Comparison of ENCODE assay signal across 15 cellular contexts in genomic region chr15:74964794-74965193, GRCh38. TPM values are rescaled to one million over a fixed set of nuclear protein-coding genes. Genes with fewer than 3 reads are reported as not detected.
DNase-seq lines count a peak whose midpoint lies in the region; ATAC-seq, FAIRE-seq and TF ChIP-seq lines count a peak whose summit lies in the region.
"Had no signal": no experiment of that assay in that cellular context is flagged by ENCODE, and none has a peak within 500 bp of the region (broad histone marks: within the 10 kb centered on the region; RNA-seq: fewer than 3 reads in every experiment).

No MANE protein-coding gene starts in this region.

- no peak for TF ChIP-seq POLR2A in GM18505 (IDR thresholded peaks at IDR 0.05; ENCODE audit: borderline replicate concordance, extremely low read depth, insufficient read depth, insufficient read length)

- H3K36me3 ChIP-seq in osteoblast (ENCODE audit: insufficient read depth, low read length) (no peaks in the 10 kb centered on the region), mucosa of descending colon (ENCODE audit: low read depth) (no peaks in the 10 kb centered on the region)

- intact Hi-C loops in mucosa of descending colon (cut with DNase I, micrococcal nuclease), result no loop called here

- ATAC-seq in mucosa of descending colon (no peak), GM18505 (IDR thresholded peaks at IDR 0.05; ENCODE audit: unreplicated experiment) (no peak)
- ATAC-seq: T-cell had no signal

- TF ChIP-seq CTCF in epithelial cell of esophagus (IDR thresholded peaks at IDR 0.05; ENCODE audit: insufficient read depth, low read depth, low read length, missing control alignments) (no peak), osteoblast (IDR thresholded peaks at IDR 0.05; ENCODE audit: extremely low read depth, low read depth, low read length) (no peak), mucosa of descending colon (IDR thresholded peaks at IDR 0.05) (no peak)

- H3K27ac ChIP-seq in osteoblast (ENCODE audit: low read depth, low read length), result no peak overlapping the region

- DNase-seq in DMS153 (lab: John Stamatoyannopoulos, UW) (peak; percentile 21), DMS153 treated with DMSO at 0.1 percent for 48 hours (lab: John Stamatoyannopoulos, UW; ENCODE audit: unreplicated experiment) (no peak), RCC 7860 (ENCODE audit: low spot score) (peak; percentile 64), epithelial cell of esophagus (ENCODE audit: low read depth) (peak; percentile 61), osteoblast (ENCODE audit: insufficient read length, low spot score, missing footprints) (peak; percentile 82), NCI-H128 (lab: John Stamatoyannopoulos, UW; ENCODE audit: unreplicated experiment) (no peak), mucosa of descending colon (no peak)
- DNase-seq: 8988T; activated CD4-positive, alpha-beta T cell treated with anti-CD3 and anti-CD28 coated beads, Interleukin-2, amount 50 U/mL, for 1 hour; effector CD4-positive, alpha-beta T cell; GDM1; KG1; stimulated activated naive CD4-positive, alpha-beta T cell; T-cell had no signal

- H3K9me3 ChIP-seq in osteoblast (ENCODE audit: low read depth, low read length) (no peaks in the 10 kb centered on the region), mucosa of descending colon (no peaks in the 10 kb centered on the region)

- H3K4me2 ChIP-seq in osteoblast (ENCODE audit: insufficient read depth, low read length), result no peak overlapping the region

- H3K4me3 ChIP-seq in epithelial cell of esophagus (ENCODE audit: low read length), result no peak overlapping the region
- H3K4me3 ChIP-seq in osteoblast (ENCODE audit: insufficient read depth, low read length), result no peak overlapping the region
- H3K4me3 ChIP-seq in mucosa of descending colon, result no peak overlapping the region

- H3K4me1 ChIP-seq in osteoblast (ENCODE audit: insufficient read depth, low read length) (peaks cover 6% of the 10 kb centered on the region), mucosa of descending colon (ENCODE audit: low read depth) (peaks cover 5% of the 10 kb centered on the region)

- H3K27me3 ChIP-seq in osteoblast (ENCODE audit: insufficient read depth, low read length), result peaks cover 19% of the 10 kb centered on the region

- FAIRE-seq in RCC 7860 (lab: Jason Lieb, UNC), result no peak

- no peaks in the 10 kb centered on the region for H3K79me2 ChIP-seq in osteoblast (ENCODE audit: insufficient read depth, low read length)

- peak overlapping the region; percentile 59 for H2AFZ ChIP-seq in osteoblast (ENCODE audit: low read length)

- no peaks in the 10 kb centered on the region for H4K20me1 ChIP-seq in osteoblast (ENCODE audit: insufficient read depth, low read length)

RNA-seq across cellular contexts. Expression of gene RPP25, which starts 8.2 kb away (rescaled TPM):
- total RNA-seq in osteoblast (6.2 and 6.9 TPM in 2 replicates), mucosa of descending colon (10 to 100 TPM in 2 of 3 donors, 1 to 10 TPM in 1; 8.9 to 13.6 (median 12.3) TPM)

RNA-seq across cellular contexts. Expression of gene COX5A, which starts 26.9 kb away (rescaled TPM):
- total RNA-seq in osteoblast, result 27.1 and 38.9 TPM in 2 replicates
- total RNA-seq in mucosa of descending colon, result 100 to 1,000 TPM; 312 to 673 (median 597) TPM

RNA-seq across cellular contexts. Expression of gene SCAMP5, which starts 30.6 kb away (rescaled TPM):
- total RNA-seq in osteoblast, result 0.88 and 1.8 TPM in 2 replicates
- 10 to 100 TPM in 1 of 3 donors, 1 to 10 TPM in 2; 7.3 to 10.8 (median 7.4) TPM for total RNA-seq in mucosa of descending colon

RNA-seq across cellular contexts. Expression of gene FAM219B, which starts 58.1 kb away (rescaled TPM):
- total RNA-seq in osteoblast, result 36.6 and 46.3 TPM in 2 replicates
- total RNA-seq in mucosa of descending colon, result 10 to 100 TPM; 50.7 to 88.2 (median 83.1) TPM

RNA-seq across cellular contexts. Expression of gene PPCDC, which starts 58.6 kb away (rescaled TPM):
- total RNA-seq in osteoblast (5.6 and 6.5 TPM in 2 replicates), mucosa of descending colon (10 to 100 TPM; 12.4 to 18.9 (median 18.2) TPM)

Comparison
In these comparisons a context has a peak if more than half of its experiments do, and no peak if none do; other contexts are left out.
1. DNase-seq: peak in DMS153 (single experiment), RCC 7860 (single experiment), epithelial cell of esophagus (single experiment) and osteoblast (single experiment); none in DMS153 treated with DMSO at 0.1 percent for 48 hours (single experiment), NCI-H128 (single experiment) and mucosa of descending colon (0 of 3).